ENCODE assay signal across 15 cellular contexts in genomic region chr18:23822590-23823385, GRCh38.
DNase-seq lines count a peak whose midpoint lies in the region; FAIRE-seq and TF ChIP-seq lines count a peak whose summit lies in the region.
"Had no signal": no experiment of that assay in that cellular context is flagged by ENCODE, and none has a peak within 500 bp of the region (broad histone marks: within the 10 kb centered on the region; RNA-seq: fewer than 3 reads in every experiment).

No MANE protein-coding gene starts in this region.

- in situ Hi-C loops in Caki2 (cut with HindIII; ENCODE audit: low pct_unique_long_range_greater_than_20kb, low sequenced_read_pairs) = no loop called here

- H3K4me3 ChIP-seq in bronchial epithelial cell (ENCODE audit: low read depth, low read length) (no peak overlapping the region), kidney epithelial cell (ENCODE audit: low read depth, low read length) (no peak overlapping the region)

- no peak for FAIRE-seq in bronchial epithelial cell (lab: Jason Lieb, UNC)
- FAIRE-seq: HTR-8/SVneo, islet of Langerhans, TTC549 had no signal

- DNase-seq in Caki2 (ENCODE audit: low read depth) (peak; percentile 79), bronchial epithelial cell (ENCODE audit: low read depth) (peak; percentile 29), kidney epithelial cell (ENCODE audit: low read depth) (peak; percentile 72), C1 segment of cervical spinal cord (lab: John Stamatoyannopoulos, UW) (no peak), NCI-H146 (lab: John Stamatoyannopoulos, UW) (no peak), nephron progenitor cell (no peak), hippocampal formation (lab: John Stamatoyannopoulos, UW) (no peak)
- DNase-seq: activated CD4-positive, alpha-beta memory T cell treated with anti-CD3 and anti-CD28 coated beads, Interleukin-2, amount 10 ng/mL, durations not matched to agents 7 days and 5 days; amniotic stem cell; NCI-H2171 treated with DMSO at 0.1 percent for 48 hours; NK-92 treated with Interleukin-12 subunit alpha and Interleukin-12 subunit beta, amount 100 ng/mL, for 24 hours had no signal

- no peak for TF ChIP-seq CTCF in bronchial epithelial cell (IDR thresholded peaks at IDR 0.05; ENCODE audit: insufficient read depth, low read length, severe bottlenecking)
- no peak for TF ChIP-seq CTCF in kidney epithelial cell (IDR thresholded peaks at IDR 0.05; ENCODE audit: insufficient read depth, low read length, poor library complexity, severe bottlenecking)
- TF ChIP-seq CTCF in nephron progenitor cell (IDR thresholded peaks at IDR 0.05) = no peak

- H3K27me3 ChIP-seq in bronchial epithelial cell (ENCODE audit: control insufficient read depth, insufficient read depth, low read length) = no peaks in the 10 kb centered on the region
- H3K27me3 ChIP-seq in kidney epithelial cell (ENCODE audit: control insufficient read depth, insufficient read depth, low read length) = no peaks in the 10 kb centered on the region

- no peaks in the 10 kb centered on the region for H3K36me3 Mint-ChIP-seq in nephron progenitor cell (ENCODE audit: low read depth)

- H3K9me3 Mint-ChIP-seq in nephron progenitor cell = no peaks in the 10 kb centered on the region
- H3K9me3 Mint-ChIP-seq: activated CD4-positive, alpha-beta memory T cell treated with anti-CD3 and anti-CD28 coated beads, Interleukin-2, amount 10 ng/mL, durations not matched to agents 7 days and 5 days had no signal

- H3K36me3 ChIP-seq in bronchial epithelial cell (ENCODE audit: control insufficient read depth, insufficient read depth, low read length) (no peaks in the 10 kb centered on the region), kidney epithelial cell (ENCODE audit: control insufficient read depth, insufficient read depth, low read length) (no peaks in the 10 kb centered on the region)

- H3K27me3 Mint-ChIP-seq in nephron progenitor cell (ENCODE audit: low read depth, poor library complexity) = peaks cover 8% of the 10 kb centered on the region

- H3K4me1 Mint-ChIP-seq in nephron progenitor cell = no peaks in the 10 kb centered on the region

- peak; percentile 23 for TF ChIP-seq RAD21 in Ishikawa (IDR thresholded peaks at IDR 0.05; ENCODE audit: low read depth)

- H3K27ac Mint-ChIP-seq in nephron progenitor cell = no peak overlapping the region
- H3K27ac Mint-ChIP-seq: activated CD4-positive, alpha-beta memory T cell treated with anti-CD3 and anti-CD28 coated beads, Interleukin-2, amount 10 ng/mL, durations not matched to agents 7 days and 5 days had no signal

- no peak overlapping the region for H3K4me3 Mint-ChIP-seq in nephron progenitor cell
- H3K4me3 Mint-ChIP-seq: activated CD4-positive, alpha-beta memory T cell treated with anti-CD3 and anti-CD28 coated beads, Interleukin-2, amount 10 ng/mL, durations not matched to agents 7 days and 5 days had no signal

- peak; percentile 99 for TF ChIP-seq EP300 in Ishikawa (IDR thresholded peaks at IDR 0.05; ENCODE audit: borderline replicate concordance)

TF ChIP-seq in Ishikawa, 13 proteins besides CTCF, POLR2A, EP300 and RAD21:
- TF ChIP-seq, protein P1, sequence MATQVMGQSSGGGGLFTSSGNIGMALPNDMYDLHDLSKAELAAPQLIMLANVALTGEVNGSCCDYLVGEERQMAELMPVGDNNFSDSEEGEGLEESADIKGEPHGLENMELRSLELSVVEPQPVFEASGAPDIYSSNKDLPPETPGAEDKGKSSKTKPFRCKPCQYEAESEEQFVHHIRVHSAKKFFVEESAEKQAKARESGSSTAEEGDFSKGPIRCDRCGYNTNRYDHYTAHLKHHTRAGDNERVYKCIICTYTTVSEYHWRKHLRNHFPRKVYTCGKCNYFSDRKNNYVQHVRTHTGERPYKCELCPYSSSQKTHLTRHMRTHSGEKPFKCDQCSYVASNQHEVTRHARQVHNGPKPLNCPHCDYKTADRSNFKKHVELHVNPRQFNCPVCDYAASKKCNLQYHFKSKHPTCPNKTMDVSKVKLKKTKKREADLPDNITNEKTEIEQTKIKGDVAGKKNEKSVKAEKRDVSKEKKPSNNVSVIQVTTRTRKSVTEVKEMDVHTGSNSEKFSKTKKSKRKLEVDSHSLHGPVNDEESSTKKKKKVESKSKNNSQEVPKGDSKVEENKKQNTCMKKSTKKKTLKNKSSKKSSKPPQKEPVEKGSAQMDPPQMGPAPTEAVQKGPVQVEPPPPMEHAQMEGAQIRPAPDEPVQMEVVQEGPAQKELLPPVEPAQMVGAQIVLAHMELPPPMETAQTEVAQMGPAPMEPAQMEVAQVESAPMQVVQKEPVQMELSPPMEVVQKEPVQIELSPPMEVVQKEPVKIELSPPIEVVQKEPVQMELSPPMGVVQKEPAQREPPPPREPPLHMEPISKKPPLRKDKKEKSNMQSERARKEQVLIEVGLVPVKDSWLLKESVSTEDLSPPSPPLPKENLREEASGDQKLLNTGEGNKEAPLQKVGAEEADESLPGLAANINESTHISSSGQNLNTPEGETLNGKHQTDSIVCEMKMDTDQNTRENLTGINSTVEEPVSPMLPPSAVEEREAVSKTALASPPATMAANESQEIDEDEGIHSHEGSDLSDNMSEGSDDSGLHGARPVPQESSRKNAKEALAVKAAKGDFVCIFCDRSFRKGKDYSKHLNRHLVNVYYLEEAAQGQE (IDR thresholded peaks at IDR 0.05; ENCODE audit: low read depth) = no peak
- TF ChIP-seq, protein P2, sequence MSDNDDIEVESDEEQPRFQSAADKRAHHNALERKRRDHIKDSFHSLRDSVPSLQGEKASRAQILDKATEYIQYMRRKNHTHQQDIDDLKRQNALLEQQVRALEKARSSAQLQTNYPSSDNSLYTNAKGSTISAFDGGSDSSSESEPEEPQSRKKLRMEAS (IDR thresholded peaks at IDR 0.05) = peak; percentile 32
- TF ChIP-seq EGR1 (IDR thresholded peaks at IDR 0.05) (no peak), CEBPB (IDR thresholded peaks at IDR 0.05) (peak; percentile 82), TEAD4 (IDR thresholded peaks at IDR 0.05) (peak; percentile 98), YY1 (IDR thresholded peaks at IDR 0.05; ENCODE audit: low read depth) (0 out of 2 replicates have a peak, but pooled peaks have one; percentile 50), TAF1 (IDR thresholded peaks at IDR 0.05; ENCODE audit: low read depth) (0 out of 2 replicates have a peak, but pooled peaks have one; percentile 23), TCF12 (IDR thresholded peaks at IDR 0.05; ENCODE audit: low read depth) (peak; percentile 98), FOXM1 (IDR thresholded peaks at IDR 0.05; ENCODE audit: borderline replicate concordance, low read depth) (peak; percentile 98), ZBTB7A (IDR thresholded peaks at IDR 0.05; ENCODE audit: low read depth) (no peak), CREB1 (IDR thresholded peaks at IDR 0.05; ENCODE audit: low read depth) (no peak; the same call in none of the 2 replicates), NFIC (IDR thresholded peaks at IDR 0.05) (peak; percentile 100)
- TF ChIP-seq, protein P3, sequence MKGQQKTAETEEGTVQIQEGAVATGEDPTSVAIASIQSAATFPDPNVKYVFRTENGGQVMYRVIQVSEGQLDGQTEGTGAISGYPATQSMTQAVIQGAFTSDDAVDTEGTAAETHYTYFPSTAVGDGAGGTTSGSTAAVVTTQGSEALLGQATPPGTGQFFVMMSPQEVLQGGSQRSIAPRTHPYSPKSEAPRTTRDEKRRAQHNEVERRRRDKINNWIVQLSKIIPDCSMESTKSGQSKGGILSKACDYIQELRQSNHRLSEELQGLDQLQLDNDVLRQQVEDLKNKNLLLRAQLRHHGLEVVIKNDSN (IDR thresholded peaks at IDR 0.05) = peak; percentile 20; the same call in 1 of the 2 replicates
TF ChIP-seq in Ishikawa: peak in this region for 9.

Comparison
In these comparisons a context has a peak if more than half of its experiments do, and no peak if none do; other contexts are left out.
1. DNase-seq: peak in Caki2 (single experiment), bronchial epithelial cell (single experiment) and kidney epithelial cell (single experiment); none in C1 segment of cervical spinal cord (0 of 14), NCI-H146 (single experiment), nephron progenitor cell (single experiment) and hippocampal formation (0 of 2).